ENCODE assay signal across 23 cellular contexts in the genomic region with DNA sequence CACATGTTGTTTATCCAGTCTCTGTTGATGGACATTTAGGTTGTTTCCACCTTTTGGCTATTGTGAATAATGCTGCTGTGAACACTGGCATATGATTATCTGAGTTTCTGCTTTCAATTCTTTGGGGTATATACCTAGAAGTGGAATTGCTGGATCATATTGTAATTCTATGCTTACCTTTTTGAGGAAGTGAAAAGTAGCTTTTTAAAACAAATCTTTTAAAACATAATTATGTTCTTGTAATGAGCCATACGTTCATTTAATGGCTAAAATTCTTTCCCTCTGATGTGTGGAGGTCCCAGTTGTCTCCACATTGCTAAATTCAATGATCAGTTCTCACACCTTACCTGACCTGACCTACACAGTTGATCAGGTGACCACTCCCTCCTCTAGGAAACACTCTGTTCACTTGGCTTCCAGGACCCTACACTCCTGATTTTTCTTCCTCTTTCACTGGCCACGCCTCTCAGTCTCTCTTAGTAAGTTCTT. TPM values are rescaled to one million over a fixed set of nuclear protein-coding genes. Genes with fewer than 3 reads are reported as not detected.
DNase-seq lines count a peak whose midpoint lies in the region; ATAC-seq, FAIRE-seq and TF ChIP-seq lines count a peak whose summit lies in the region.
"Had no signal": no experiment of that assay in that cellular context is flagged by ENCODE, and none has a peak within 500 bp of the region (broad histone marks: within the 10 kb centered on the region; RNA-seq: fewer than 3 reads in every experiment).

No MANE protein-coding gene starts in this region.

- CTCF ChIA-PET in SK-N-SH (lab: Yijun Ruan, JAX) = interaction anchor here (0.7 kb wide), 1 partner anchor 19 kb away, joined by 3 read pairs; no protein-coding TSS in a partner anchor

- no peak overlapping the region for H3K9ac ChIP-seq in SK-N-SH

- FAIRE-seq in G401.6 (lab: Jason Lieb, UNC) = peak; percentile 36
- FAIRE-seq: pancreas had no signal

- H3K36me3 ChIP-seq in SJCRH30 (no peaks in the 10 kb centered on the region), SK-N-SH (replicated peaks in 1 of 2; ENCODE audit: control insufficient read depth in 1 of 2, insufficient read depth in 2 of 2, low read length in 1 of 2) (no peaks in the 10 kb centered on the region)
- H3K36me3 ChIP-seq: pancreas, right lobe of liver had no signal

- H3K4me2 ChIP-seq in SK-N-SH = no peak overlapping the region
- H3K4me2 ChIP-seq: GM23338 had no signal

- H2AFZ ChIP-seq in SK-N-SH (ENCODE audit: low read depth) = no peak overlapping the region
- H2AFZ ChIP-seq: GM23338 had no signal

- no peaks in the 10 kb centered on the region for H3K9me2 ChIP-seq in SK-N-SH

- DNase-seq in KBM-7 (peak; percentile 59), SJCRH30 (no peak), pons (ENCODE audit: low spot score) (peak; percentile 23), SK-N-SH (no peak), NCI-H524 treated with DMSO at 0.1 percent for 48 hours (lab: John Stamatoyannopoulos, UW) (no peak)
- DNase-seq: activated CD4-positive, alpha-beta T cell treated with anti-CD3 and anti-CD28 coated beads for 48 hours; activated CD8-positive, alpha-beta memory T cell treated with anti-CD3 and anti-CD28 coated beads, Interleukin-2, amount 10 ng/mL, durations not matched to agents 7 days and 5 days; activated naive CD8-positive, alpha-beta T cell treated with anti-CD3 and anti-CD28 coated beads, Interleukin-2, amount 10 ng/mL, durations not matched to agents 7 days and 5 days; DND-41; mesenchymal stem cell; natural killer cell; NCI-H1092; NCI-H2029; NCI-H446 treated with DMSO at 0.1 percent for 48 hours; pancreas; right lobe of liver; SHP77; T-helper 1 cell had no signal

- no peaks in the 10 kb centered on the region for H3K79me2 ChIP-seq in SK-N-SH (ENCODE audit: insufficient read depth)

- TF ChIP-seq RAD21 in SK-N-SH (IDR thresholded peaks at IDR 0.05; ENCODE audit: low read length) = no peak

- WGBS in SK-N-SH (ENCODE audit: low lambda C conversion rate) = 92% methylated on average over 2 of the region's 2 CpGs

- H3K4me3 ChIP-seq in SJCRH30 = no peak overlapping the region
- H3K4me3 ChIP-seq in SK-N-SH (ENCODE audit: low read depth in 2 of 2, low read length in 1 of 2) = no peak overlapping the region
- H3K4me3 ChIP-seq: GM23338, pancreas, right lobe of liver had no signal

- H3K27me3 ChIP-seq in SJCRH30 (no peaks in the 10 kb centered on the region), SK-N-SH (ENCODE audit: insufficient read depth) (no peaks in the 10 kb centered on the region)
- H3K27me3 ChIP-seq: pancreas, right lobe of liver had no signal

- no peak for TF ChIP-seq CTCF in SK-N-SH (IDR thresholded peaks at IDR 0.05)

- no peak for TF ChIP-seq EP300 in SK-N-SH (IDR thresholded peaks at IDR 0.05; ENCODE audit: borderline replicate concordance in 1 of 2, low read depth in 1 of 2, low read length in 1 of 2)

- H3K4me1 ChIP-seq in SJCRH30 (peaks cover 49% of the 10 kb centered on the region), SK-N-SH (ENCODE audit: control insufficient read depth in 1 of 2, insufficient read depth in 2 of 2, low read depth in 1 of 2, low read length in 1 of 2) (peaks cover 0 to 10% of the 10 kb centered on the region in 2 experiments; a peak in 3 of 4 replicates)
- H3K4me1 ChIP-seq: pancreas had no signal

- H3F3A ChIP-seq in SK-N-SH (replicated peaks; ENCODE audit: insufficient read depth) = peaks cover 9% of the 10 kb centered on the region

- H3K9me3 ChIP-seq in SJCRH30 (replicated peaks) (no peaks in the 10 kb centered on the region), SK-N-SH (no peaks in the 10 kb centered on the region)
- H3K9me3 ChIP-seq: pancreas, right lobe of liver had no signal

- H3K27ac ChIP-seq in SJCRH30 = peak overlapping the region; percentile 99
- H3K27ac ChIP-seq in SK-N-SH (ENCODE audit: low read depth in 2 of 2, low read length in 1 of 2) = no peak overlapping the region
- H3K27ac ChIP-seq: pancreas, right lobe of liver had no signal

- no peaks in the 10 kb centered on the region for H4K20me1 ChIP-seq in SK-N-SH (ENCODE audit: insufficient read depth)

- POLR2A ChIA-PET in SK-N-SH (lab: Yijun Ruan, JAX) = no interaction called here

- in situ Hi-C loops in KBM-7 (cut with MboI; ENCODE audit: low pct_unique_long_range_greater_than_20kb, low sequenced_read_pairs) = no loop called here

- no peak for ATAC-seq in GM21526 (IDR thresholded peaks at IDR 0.05; ENCODE audit: low FRiP score, unreplicated experiment)
- ATAC-seq: activated CD8-positive, alpha-beta memory T cell treated with anti-CD3 and anti-CD28 coated beads, Interleukin-2, amount 10 ng/mL, durations not matched to agents 7 days and 5 days; activated T-helper 17 cell treated with anti-CD3 and anti-CD28 coated beads, Interleukin-2, amount 50 U/mL, for 72 hours; GM23338; natural killer cell; pancreas; right lobe of liver; stimulated activated effector memory CD8-positive, alpha-beta T cell treated with anti-CD3 and anti-CD28 coated beads, Interleukin-12 subunit alpha, Interleukin-12 subunit beta, amount 100 ng/mL, for 72 hours had no signal

TF ChIP-seq in SK-N-SH, 30 proteins besides CTCF, POLR2A, EP300 and RAD21:
- no peak for TF ChIP-seq GABPA (IDR thresholded peaks at IDR 0.05; ENCODE audit: low read depth)

RNA-seq across cellular contexts. Expression of gene SERTAD2, which starts 27.8 kb away (rescaled TPM):
- total RNA-seq in SJCRH30 (2014; rRNA removed; shearing (Covaris generic)) = 30.9 and 34.7 TPM in 2 replicates
- 8.8 and 9.1 TPM in 2 replicates for polyA plus RNA-seq in SK-N-SH (2012; rRNA removed)
- 11.3 and 12.6 TPM in 2 replicates for polyA plus RNA-seq in SK-N-SH (2012; cell fraction: cytosol; rRNA removed)
- 5.9 and 7.3 TPM in 2 replicates for polyA plus RNA-seq in SK-N-SH (2012; cell fraction: nucleus; rRNA removed)

Comparison
In these comparisons a context has a peak if more than half of its experiments do, and no peak if none do; other contexts are left out.
1. DNase-seq: peak in KBM-7 (single experiment) and pons (single experiment); none in SJCRH30 (0 of 2), SK-N-SH (single experiment) and NCI-H524 treated with DMSO at 0.1 percent for 48 hours (single experiment).